ENCODE assay signal across 24 cellular contexts in the genomic region with DNA sequence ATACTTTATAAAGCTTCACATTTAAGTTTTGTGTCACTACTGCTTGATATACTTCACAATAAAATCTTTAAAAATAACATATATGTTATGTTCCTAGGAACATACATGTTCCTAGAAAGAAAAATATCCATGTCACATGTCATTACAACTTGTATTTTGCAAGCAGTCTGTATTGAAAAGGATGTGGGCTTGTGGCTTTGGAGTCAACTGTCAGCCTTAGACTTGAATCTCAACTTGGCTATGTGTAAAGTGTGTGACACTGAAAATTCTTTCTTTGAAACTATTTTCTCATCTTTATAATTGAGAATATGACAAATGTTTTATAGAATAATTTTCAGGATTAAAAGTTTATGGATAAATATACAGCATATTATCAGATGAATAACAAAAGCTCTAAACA.
"Had no signal": no experiment of that assay in that cellular context is flagged by ENCODE, and none has a peak within 500 bp of the region (broad histone marks: within the 10 kb centered on the region; RNA-seq: fewer than 3 reads in every experiment).

No MANE protein-coding gene starts in this region.

- H3K27ac Mint-ChIP-seq: activated CD4-positive, alpha-beta T cell treated with anti-CD3 and anti-CD28 coated beads, Interleukin-2, amount 10 ng/mL, durations not matched to agents 24 days and 14 days; activated CD8-positive, alpha-beta T cell treated with anti-CD3 and anti-CD28 coated beads for 36 hours; activated naive CD4-positive, alpha-beta T cell treated with anti-CD3 and anti-CD28 coated beads for 36 hours; activated naive CD4-positive, alpha-beta T cell treated with anti-CD3 and anti-CD28 coated beads, Interleukin-2, amount 50 U/mL, for 72 hours; activated T-helper 1 cell treated with anti-CD3 and anti-CD28 coated beads, Interleukin-12 subunit alpha, Interleukin-12 subunit beta, Interleukin-2, Interleukin-4 antibody, amounts not matched to agents 30 ng/mL and 10 ng/mL and 1 ng/mL, durations not matched to agents 14 hours and 24 hours and 36 hours; T-helper 1 cell treated with Interleukin-12 subunit alpha and Interleukin-12 subunit beta and Interleukin-4 antibody, amounts not matched to agents 30 μg/mL and 1 μg/mL, for 36 hours; T-helper 2 cell treated with Interferon-gamma antibody and Interleukin-4, amounts not matched to agents 5 μg/mL and 100 μg/mL, for 36 hours had no signal

- H3K27me3 ChIP-seq: adrenal gland, body of pancreas, breast epithelium, MG63 had no signal

- H3K4me1 Mint-ChIP-seq: activated CD4-positive, alpha-beta T cell treated with anti-CD3 and anti-CD28 coated beads, Interleukin-2, amount 10 ng/mL, durations not matched to agents 24 days and 14 days had no signal

- H3K36me3 ChIP-seq: adrenal gland, breast epithelium, MG63 had no signal

- H3K4me3 ChIP-seq: adrenal gland, body of pancreas, breast epithelium, MG63 had no signal

- H3K4me3 Mint-ChIP-seq: activated CD4-positive, alpha-beta T cell treated with anti-CD3 and anti-CD28 coated beads, Interleukin-2, amount 10 ng/mL, durations not matched to agents 24 days and 14 days; activated CD8-positive, alpha-beta T cell treated with anti-CD3 and anti-CD28 coated beads for 36 hours; activated naive CD4-positive, alpha-beta T cell treated with anti-CD3 and anti-CD28 coated beads for 36 hours; activated T-cell treated with anti-CD3 and anti-CD28 coated beads, Interleukin-2, amount 50 U/mL, for 4 hours; activated T-helper 1 cell treated with anti-CD3 and anti-CD28 coated beads, Interleukin-12 subunit alpha, Interleukin-12 subunit beta, Interleukin-2, Interleukin-4 antibody, amounts not matched to agents 30 ng/mL and 10 ng/mL and 1 ng/mL, durations not matched to agents 14 hours and 24 hours and 36 hours; T-helper 1 cell treated with Interleukin-12 subunit alpha and Interleukin-12 subunit beta and Interleukin-4 antibody, amounts not matched to agents 30 μg/mL and 1 μg/mL, for 36 hours; T-helper 2 cell treated with Interferon-gamma antibody and Interleukin-4, amounts not matched to agents 5 μg/mL and 100 μg/mL, for 36 hours had no signal

- DNase-seq: activated CD4-positive, alpha-beta T cell treated with anti-CD3 and anti-CD28 coated beads, Interleukin-2, amount 10 ng/mL, durations not matched to agents 24 days and 14 days; activated CD4-positive, alpha-beta T cell treated with anti-CD3 and anti-CD28 coated beads, Interleukin-2, amount 50 U/mL, for 4 hours; activated CD8-positive, alpha-beta T cell treated with anti-CD3 and anti-CD28 coated beads for 36 hours; activated gamma-delta T cell treated with Interleukin-2 at 50 U/mL for 16 hours; activated naive CD4-positive, alpha-beta T cell treated with anti-CD3 and anti-CD28 coated beads for 36 hours; activated T-cell treated with anti-CD3 and anti-CD28 coated beads, Interleukin-2, amount 50 U/mL, for 4 hours; adrenal gland; body of pancreas; MG63; NCI-H1048; NCI-H1105 treated with DMSO at 0.1 percent for 48 hours; NCI-H1436; NCI-H1694; NCI-H2029; NCI-H345; NCI-H524 treated with DMSO at 0.1 percent for 48 hours; NK-92 treated with Interleukin-12 subunit alpha and Interleukin-12 subunit beta, amount 100 ng/mL, for 24 hours; Right ventricle myocardium superior had no signal

- H3K4me1 ChIP-seq: adrenal gland, body of pancreas, breast epithelium had no signal

- H3K9me3 ChIP-seq: adrenal gland, body of pancreas, MG63 had no signal

- H3K4me2 ChIP-seq: KMS-11 had no signal

- H3K9ac ChIP-seq: KMS-11 had no signal

- H3K27me3 Mint-ChIP-seq: activated CD4-positive, alpha-beta T cell treated with anti-CD3 and anti-CD28 coated beads, Interleukin-2, amount 10 ng/mL, durations not matched to agents 24 days and 14 days; activated CD8-positive, alpha-beta T cell treated with anti-CD3 and anti-CD28 coated beads for 36 hours had no signal

- H3K9me3 Mint-ChIP-seq: activated CD4-positive, alpha-beta T cell treated with anti-CD3 and anti-CD28 coated beads, Interleukin-2, amount 10 ng/mL, durations not matched to agents 24 days and 14 days; T-helper 2 cell treated with Interferon-gamma antibody and Interleukin-4, amounts not matched to agents 5 μg/mL and 100 μg/mL, for 36 hours had no signal

- ATAC-seq: activated CD8-positive, alpha-beta T cell treated with anti-CD3 and anti-CD28 coated beads for 36 hours; activated naive CD4-positive, alpha-beta T cell treated with anti-CD3 and anti-CD28 coated beads, Interleukin-2, amount 50 U/mL, for 72 hours; activated T-cell treated with anti-CD3 and anti-CD28 coated beads, Interleukin-2, amount 50 U/mL, for 4 hours; body of pancreas had no signal

- H3K27ac ChIP-seq: adrenal gland, body of pancreas, breast epithelium, KMS-11 had no signal
